19 cellular contexts compared by ENCODE assay signal in genomic region chr12:6817056-6817455, GRCh38. TPM values are rescaled to one million over a fixed set of nuclear protein-coding genes. Genes with fewer than 3 reads are reported as not detected.
A peak's percentile ranks its signal among the peaks of the same experiment; 100 is the strongest.
DNase-seq lines count a peak whose midpoint lies in the region; ATAC-seq, FAIRE-seq and TF ChIP-seq lines count a peak whose summit lies in the region.
"Had no signal": no experiment of that assay in that cellular context is flagged by ENCODE, and none has a peak within 500 bp of the region (broad histone marks: within the 10 kb centered on the region; RNA-seq: fewer than 3 reads in every experiment).

No MANE protein-coding gene starts in this region.

- no peak for ATAC-seq in HG03469 (IDR thresholded peaks at IDR 0.05; ENCODE audit: unreplicated experiment)
- no peak for ATAC-seq in GM18909 (IDR thresholded peaks at IDR 0.05; ENCODE audit: poor library complexity, unreplicated experiment)
- ATAC-seq: GM23338 had no signal

- FAIRE-seq in H1 (lab: Jason Lieb, UNC) = no peak
- FAIRE-seq: GM18507 had no signal

- peaks cover 4 to 36% (median 22%) of the 10 kb centered on the region in 4 experiments for H3K4me1 ChIP-seq in H1 (replicated peaks in 1 of 4; ENCODE audit: control insufficient read depth in 3 of 4, insufficient read depth in 4 of 4, low read length in 3 of 4)

- no peak for TF ChIP-seq EP300 in H1 (IDR thresholded peaks at IDR 0.05; ENCODE audit: borderline replicate concordance in 1 of 2, low read depth in 2 of 2, low read length in 2 of 2)

- H3K4me2 ChIP-seq in H1 (ENCODE audit: insufficient read depth in 1 of 2, low read depth in 2 of 2, low read length in 2 of 2) = no peak overlapping the region; a peak in 1 of 4 replicates

- no peak overlapping the region for H3K4ac ChIP-seq in H1 (replicated peaks; ENCODE audit: insufficient read length, low read depth, low read length)

- peaks cover 0 to 6% of the 10 kb centered on the region in 2 experiments for H4K20me1 ChIP-seq in H1 (replicated peaks in 1 of 2; ENCODE audit: control insufficient read depth in 1 of 2, insufficient read depth in 2 of 2, low read length in 2 of 2)

- no peak overlapping the region for H2BK5ac ChIP-seq in H1 (ENCODE audit: low read depth, low read length)

- no peaks in the 10 kb centered on the region for H3K79me1 ChIP-seq in H1 (ENCODE audit: low read depth, low read length)

- TF ChIP-seq POLR2A in H1 (IDR thresholded peaks at IDR 0.05; ENCODE audit: control extremely low read depth in 1 of 2, low read depth in 2 of 2, low read length in 2 of 2) = no peak

- H3K56ac ChIP-seq in H1 (replicated peaks; ENCODE audit: insufficient read length, low read depth, low read length) = no peak overlapping the region

- H3K9me3 ChIP-seq in H1 (ENCODE audit: insufficient read depth in 2 of 2, low read depth in 1 of 2, low read length in 1 of 2) = peaks cover 0 to 2% of the 10 kb centered on the region in 2 experiments; a peak in 1 of 4 replicates
- H3K9me3 ChIP-seq: BLaER1 treated with 17β-estradiol and CSF1 and Interleukin-3, amounts not matched to agents 10 nM and 100 nM; HAP-1 had no signal

- H3K4me1 Mint-ChIP-seq in activated naive CD4-positive, alpha-beta T cell treated with anti-CD3 and anti-CD28 coated beads, Interleukin-2, amount 50 U/mL, for 24 hours = peaks cover 19% of the 10 kb centered on the region
- peaks cover 61% of the 10 kb centered on the region for H3K4me1 Mint-ChIP-seq in neural crest cell
- peaks cover 20% of the 10 kb centered on the region for H3K4me1 Mint-ChIP-seq in chondrocyte (ENCODE audit: low read depth)

- H3K14ac ChIP-seq in H1 (ENCODE audit: insufficient read length) = no peak overlapping the region

- H3K18ac ChIP-seq in H1 (ENCODE audit: extremely low read depth, low read length) = no peak overlapping the region

- 88% methylated on average over 8 of the region's 8 CpGs; no CpG with 5 or more reads in 1 of the 2 experiments for WGBS in H1 (ENCODE audit: extremely low coverage in 1 of 2, insufficient coverage in 1 of 2, insufficient read length in 1 of 2, insufficient replicate concordance in 2 of 2, low coverage in 1 of 2, low lambda C conversion rate in 2 of 2, missing lambda C conversion rate in 1 of 2), 2 experiments

- CTCF ChIA-PET in H1 (lab: Charles Lee; ENCODE audit: partially characterized antibody) = interaction anchor here (1.4 to 3.2 kb wide), 3 partner anchors 9 to 40 kb away, joined by 3 to 19 read pairs (median 6); no protein-coding TSS in a partner anchor

- H3K27me3 ChIP-seq in H1 (replicated peaks in 1 of 4; ENCODE audit: control insufficient read depth in 3 of 4, extremely low read depth in 1 of 4, insufficient read depth in 3 of 4, low read length in 3 of 4) = peaks cover 0 to 3% (median 1%) of the 10 kb centered on the region in 4 experiments; a peak in 4 of 7 replicates

- no peak overlapping the region for H4K5ac ChIP-seq in H1 (ENCODE audit: insufficient read length, low read depth, low read length)

- no peak overlapping the region for H4K8ac ChIP-seq in H1 (ENCODE audit: extremely low read depth, insufficient read depth, low read length)

- no peak overlapping the region for H3K4me3 ChIP-seq in H1 (ENCODE audit: extremely low read depth in 1 of 4, insufficient read depth in 2 of 4, low read depth in 3 of 4, low read length in 4 of 4)
- H3K4me3 ChIP-seq: BLaER1 treated with 17β-estradiol and CSF1 and Interleukin-3, amounts not matched to agents 10 nM and 100 nM; HAP-1 had no signal

- no peak overlapping the region for H2BK12ac ChIP-seq in H1 (ENCODE audit: low read depth, low read length)

- H3K36me3 Mint-ChIP-seq in activated naive CD4-positive, alpha-beta T cell treated with anti-CD3 and anti-CD28 coated beads, Interleukin-2, amount 50 U/mL, for 24 hours = peaks cover 5% of the 10 kb centered on the region
- H3K36me3 Mint-ChIP-seq in neural crest cell (ENCODE audit: low read depth) = peaks cover 3% of the 10 kb centered on the region
- no peaks in the 10 kb centered on the region for H3K36me3 Mint-ChIP-seq in chondrocyte (ENCODE audit: low read depth)

- H4K91ac ChIP-seq in H1 (replicated peaks; ENCODE audit: insufficient read length, low read length) = peak overlapping the region; percentile 11

- H2AFZ ChIP-seq in H1 (ENCODE audit: low read length) = no peak overlapping the region
- H2AFZ ChIP-seq: GM23338 had no signal

- peaks cover 16% of the 10 kb centered on the region for H3K23me2 ChIP-seq in H1 (ENCODE audit: low read depth, low read length)

- H3K27ac ChIP-seq in H1 (ENCODE audit: low read depth, low read length) = no peak overlapping the region
- H3K27ac ChIP-seq: BLaER1 treated with 17β-estradiol and CSF1 and Interleukin-3, amounts not matched to agents 10 nM and 100 nM had no signal

- TF ChIP-seq CTCF in H1 (IDR thresholded peaks at IDR 0.05; ENCODE audit: control extremely low read depth in 1 of 3, insufficient read depth in 1 of 3, low read depth in 1 of 3, low read length in 3 of 3) (no peak), neural crest cell (conservative IDR thresholded peaks at IDR 0.05) (no peak), chondrocyte (IDR thresholded peaks at IDR 0.05) (no peak)

- no peak overlapping the region for H2BK120ac ChIP-seq in H1 (replicated peaks; ENCODE audit: low read depth, low read length)

- no peak overlapping the region for H3K23ac ChIP-seq in H1 (ENCODE audit: insufficient read length)

- H2BK15ac ChIP-seq in H1 (ENCODE audit: low read length) = no peak overlapping the region

- H3K4me3 Mint-ChIP-seq in activated naive CD4-positive, alpha-beta T cell treated with anti-CD3 and anti-CD28 coated beads, Interleukin-2, amount 50 U/mL, for 24 hours = no peak overlapping the region
- H3K4me3 Mint-ChIP-seq in neural crest cell = peak overlapping the region; percentile 62
- H3K4me3 Mint-ChIP-seq in chondrocyte (ENCODE audit: unreplicated experiment) = no peak overlapping the region
- H3K4me3 Mint-ChIP-seq: CD4-positive, CD25-positive, alpha-beta regulatory T cell; HFFc6 had no signal

- H2BK20ac ChIP-seq in H1 (ENCODE audit: low read length) = no peak overlapping the region

- no peak for DNase-seq in activated naive CD4-positive, alpha-beta T cell treated with anti-CD3 and anti-CD28 coated beads, Interleukin-2, amount 50 U/mL, for 16 hours
- DNase-seq in H1 (ENCODE audit: low read depth in 1 of 2, low spot score in 2 of 2) = no peak
- DNase-seq in neural crest cell (ENCODE audit: low read depth, low spot score) = no peak
- DNase-seq in chondrocyte (ENCODE audit: low spot score) = no peak
- no peak for DNase-seq in KG1 (lab: John Stamatoyannopoulos, UW)
- DNase-seq: ACHN; CD4-positive, CD25-positive, alpha-beta regulatory T cell; DMS53; HFFc6; IMR-90 had no signal

- H3K27ac Mint-ChIP-seq in activated naive CD4-positive, alpha-beta T cell treated with anti-CD3 and anti-CD28 coated beads, Interleukin-2, amount 50 U/mL, for 24 hours = peak overlapping the region; percentile 41
- no peak overlapping the region for H3K27ac Mint-ChIP-seq in neural crest cell (ENCODE audit: unreplicated experiment)
- H3K27ac Mint-ChIP-seq in chondrocyte (ENCODE audit: unreplicated experiment) = no peak overlapping the region
- H3K27ac Mint-ChIP-seq: HFFc6 had no signal

- no peak overlapping the region; the same call in 1 of the 2 replicates for H2AK5ac ChIP-seq in H1 (ENCODE audit: low read depth, low read length)

- POLR2A ChIA-PET in H1 (lab: Charles Lee; ENCODE audit: partially characterized antibody) = interaction anchor here (0.8 to 1.7 kb wide), 6 partner anchors 12 to 127 kb away, joined by 3 to 7 read pairs (median 5); partner anchors contain the start of genes C12orf57, MLF2, P3H3 and PTMS

- H3K9ac ChIP-seq in H1 (replicated peaks in 1 of 4; ENCODE audit: extremely low read depth in 1 of 4, low read depth in 3 of 4, low read length in 3 of 4) = no peak overlapping the region
- H3K9ac ChIP-seq: BLaER1 treated with 17β-estradiol and CSF1 and Interleukin-3, amounts not matched to agents 10 nM and 100 nM had no signal

- H3K79me2 ChIP-seq in H1 (ENCODE audit: control insufficient read depth in 1 of 2, insufficient read depth in 2 of 2, low read length in 2 of 2) = no peaks in the 10 kb centered on the region

- H3K27me3 Mint-ChIP-seq in activated naive CD4-positive, alpha-beta T cell treated with anti-CD3 and anti-CD28 coated beads, Interleukin-2, amount 50 U/mL, for 24 hours = no peaks in the 10 kb centered on the region
- no peaks in the 10 kb centered on the region for H3K27me3 Mint-ChIP-seq in neural crest cell (ENCODE audit: low read depth)
- peaks cover 3% of the 10 kb centered on the region for H3K27me3 Mint-ChIP-seq in chondrocyte (ENCODE audit: low read depth)

- H3K9me3 Mint-ChIP-seq in activated naive CD4-positive, alpha-beta T cell treated with anti-CD3 and anti-CD28 coated beads, Interleukin-2, amount 50 U/mL, for 24 hours = no peaks in the 10 kb centered on the region
- no peaks in the 10 kb centered on the region for H3K9me3 Mint-ChIP-seq in neural crest cell
- H3K9me3 Mint-ChIP-seq in chondrocyte (ENCODE audit: low read depth) = no peaks in the 10 kb centered on the region
- H3K9me3 Mint-ChIP-seq: CD4-positive, CD25-positive, alpha-beta regulatory T cell; GM23338; HFFc6 had no signal

- TF ChIP-seq RAD21 in H1 (IDR thresholded peaks at IDR 0.05 in 1 of 2, conservative IDR thresholded peaks at IDR 0.05 in 1 of 2; ENCODE audit: low read depth in 2 of 2, low read length in 2 of 2) = no peak

- no peaks in the 10 kb centered on the region; a peak in 1 of 8 replicates for H3K36me3 ChIP-seq in H1 (ENCODE audit: control insufficient read depth in 2 of 4, insufficient read depth in 4 of 4, low read length in 3 of 4)
- H3K36me3 ChIP-seq: BLaER1 treated with 17β-estradiol and CSF1 and Interleukin-3, amounts not matched to agents 10 nM and 100 nM; HAP-1 had no signal

RNA-seq across cellular contexts. Expression of gene GPR162, which starts 4.6 kb away (rescaled TPM):
- total RNA-seq in H1 (2021; fragmentation: NEBNext Ultra II Directional; extraction: Animal tissue kit (Norgen Biotek cat#: 25700)) = 8.6 and 8.8 TPM in 2 replicates
- polyA plus RNA-seq in H1 (2011; rRNA removed) = 7.3 and 9.5 TPM in 2 replicates
- polyA plus RNA-seq in H1 (2011; cell fraction: cytosol; rRNA removed) = 7.9 TPM
- polyA plus RNA-seq in H1 (2011; cell fraction: nucleus; rRNA removed) = 22.3 TPM
- 7.5 to 9.0 TPM (median 8.8 TPM) in 4 replicates for polyA plus RNA-seq in H1 (2012, experiment 1 of 2)
- polyA plus RNA-seq in H1 (2012, experiment 2 of 2) = 7.7 TPM
- polyA plus RNA-seq in H1 (2013, experiment 1 of 2) = 5.7 TPM
- polyA plus RNA-seq in H1 (2013, experiment 2 of 2) = 6.8 TPM
- polyA minus RNA-seq in H1 (2011; rRNA and poly(A)+ RNA removed) = 4.2 and 4.3 TPM in 2 replicates
- polyA minus RNA-seq in H1 (2011; cell fraction: cytosol; rRNA and poly(A)+ RNA removed) = 8.6 TPM
- 6.1 TPM for polyA minus RNA-seq in H1 (2011; cell fraction: nucleus; rRNA and poly(A)+ RNA removed)
- 16.4 and 17.4 TPM in 2 replicates for total RNA-seq in neural crest cell
- 3.2 to 4.6 TPM (median 4.2 TPM) in 3 replicates for total RNA-seq in chondrocyte
- total RNA-seq: CD4-positive, CD25-positive, alpha-beta regulatory T cell; HT-29 had no signal
- polyA plus RNA-seq: CD4-positive, CD25-positive, alpha-beta regulatory T cell had no signal

RNA-seq across cellular contexts. Expression of gene P3H3, which starts 11.2 kb away (rescaled TPM):
- total RNA-seq in H1 (2021; fragmentation: NEBNext Ultra II Directional; extraction: Animal tissue kit (Norgen Biotek cat#: 25700)) = 42.4 and 43.5 TPM in 2 replicates
- polyA plus RNA-seq in H1 (2011; rRNA removed) = 22.9 and 40.9 TPM in 2 replicates
- polyA plus RNA-seq in H1 (2011; cell fraction: cytosol; rRNA removed) = 34.9 TPM
- polyA plus RNA-seq in H1 (2011; cell fraction: nucleus; rRNA removed) = 89.3 TPM
- 28.7 to 51.3 TPM (median 45.4 TPM) in 4 replicates for polyA plus RNA-seq in H1 (2012, experiment 1 of 2)
- 27.7 TPM for polyA plus RNA-seq in H1 (2012, experiment 2 of 2)
- 33.4 TPM for polyA plus RNA-seq in H1 (2013, experiment 1 of 2)
- 30.6 TPM for polyA plus RNA-seq in H1 (2013, experiment 2 of 2)
- 14.7 and 16.0 TPM in 2 replicates for polyA minus RNA-seq in H1 (2011; rRNA and poly(A)+ RNA removed)
- 21.8 TPM for polyA minus RNA-seq in H1 (2011; cell fraction: cytosol; rRNA and poly(A)+ RNA removed)
- 35.7 TPM for polyA minus RNA-seq in H1 (2011; cell fraction: nucleus; rRNA and poly(A)+ RNA removed)
- total RNA-seq in neural crest cell (47.4 and 52.7 TPM in 2 replicates), chondrocyte (109 to 116 TPM (median 114 TPM) in 3 replicates)

RNA-seq across cellular contexts. Expression of gene GNB3, which starts 23.7 kb away (rescaled TPM):
- 9.0 and 9.9 TPM in 2 replicates for total RNA-seq in H1 (2021; fragmentation: NEBNext Ultra II Directional; extraction: Animal tissue kit (Norgen Biotek cat#: 25700))
- polyA plus RNA-seq in H1 (2011; rRNA removed) = 9.9 and 13.9 TPM in 2 replicates
- polyA plus RNA-seq in H1 (2011; cell fraction: cytosol; rRNA removed) = 12.7 TPM
- 82.1 TPM for polyA plus RNA-seq in H1 (2011; cell fraction: nucleus; rRNA removed)
- polyA plus RNA-seq in H1 (2012, experiment 1 of 2) = 10.9 to 15.6 TPM (median 13.3 TPM) in 4 replicates
- polyA plus RNA-seq in H1 (2012, experiment 2 of 2) = 7.5 TPM
- 5.5 TPM for polyA plus RNA-seq in H1 (2013, experiment 1 of 2)
- 4.9 TPM for polyA plus RNA-seq in H1 (2013, experiment 2 of 2)
- polyA minus RNA-seq in H1 (2011; rRNA and poly(A)+ RNA removed) = 5.6 and 5.7 TPM in 2 replicates
- polyA minus RNA-seq in H1 (2011; cell fraction: cytosol; rRNA and poly(A)+ RNA removed) = 6.0 TPM
- 17.2 TPM for polyA minus RNA-seq in H1 (2011; cell fraction: nucleus; rRNA and poly(A)+ RNA removed)
- total RNA-seq in neural crest cell (21.2 and 22.2 TPM in 2 replicates), chondrocyte (10.2 to 11.5 TPM (median 10.9 TPM) in 3 replicates)
- total RNA-seq: CD4-positive, CD25-positive, alpha-beta regulatory T cell had no signal
- polyA plus RNA-seq: CD4-positive, CD25-positive, alpha-beta regulatory T cell had no signal

RNA-seq across cellular contexts. Expression of gene CD4, which starts 27.7 kb away (rescaled TPM):
- total RNA-seq in H1 (2021; fragmentation: NEBNext Ultra II Directional; extraction: Animal tissue kit (Norgen Biotek cat#: 25700)) = 3.2 and 3.4 TPM in 2 replicates
- polyA plus RNA-seq in H1 (2011; rRNA removed) = 5.1 and 5.6 TPM in 2 replicates
- 5.1 TPM for polyA plus RNA-seq in H1 (2011; cell fraction: cytosol; rRNA removed)
- polyA plus RNA-seq in H1 (2011; cell fraction: nucleus; rRNA removed) = 5.1 TPM
- 5.8 to 6.9 TPM (median 6.7 TPM) in 4 replicates for polyA plus RNA-seq in H1 (2012, experiment 1 of 2)
- 4.3 TPM for polyA plus RNA-seq in H1 (2012, experiment 2 of 2)
- 2.7 TPM for polyA plus RNA-seq in H1 (2013, experiment 1 of 2)
- 2.4 TPM for polyA plus RNA-seq in H1 (2013, experiment 2 of 2)
- 3.3 and 3.4 TPM in 2 replicates for polyA minus RNA-seq in H1 (2011; rRNA and poly(A)+ RNA removed)
- polyA minus RNA-seq in H1 (2011; cell fraction: cytosol; rRNA and poly(A)+ RNA removed) = 1.6 TPM
- 1.8 TPM for polyA minus RNA-seq in H1 (2011; cell fraction: nucleus; rRNA and poly(A)+ RNA removed)
- total RNA-seq in neural crest cell (3.8 and 4.1 TPM in 2 replicates), chondrocyte (0.70 to 1.2 TPM (median 0.72 TPM) in 3 replicates)
- total RNA-seq: A172 had no signal

RNA-seq across cellular contexts. Expression of gene CDCA3, which starts 34.0 kb away (rescaled TPM):
- total RNA-seq in H1 (2021; fragmentation: NEBNext Ultra II Directional; extraction: Animal tissue kit (Norgen Biotek cat#: 25700)) = 47.4 and 47.7 TPM in 2 replicates
- 71.2 and 77.0 TPM in 2 replicates for polyA plus RNA-seq in H1 (2011; rRNA removed)
- polyA plus RNA-seq in H1 (2011; cell fraction: cytosol; rRNA removed) = 75.6 TPM
- polyA plus RNA-seq in H1 (2011; cell fraction: nucleus; rRNA removed) = 85.8 TPM
- polyA plus RNA-seq in H1 (2012, experiment 1 of 2) = 46.7 to 59.8 TPM (median 55.0 TPM) in 4 replicates
- 40.3 TPM for polyA plus RNA-seq in H1 (2012, experiment 2 of 2)
- polyA plus RNA-seq in H1 (2013, experiment 1 of 2) = 51.4 TPM
- polyA plus RNA-seq in H1 (2013, experiment 2 of 2) = 48.1 TPM
- 21.4 and 28.2 TPM in 2 replicates for polyA minus RNA-seq in H1 (2011; rRNA and poly(A)+ RNA removed)
- 27.6 TPM for polyA minus RNA-seq in H1 (2011; cell fraction: cytosol; rRNA and poly(A)+ RNA removed)
- polyA minus RNA-seq in H1 (2011; cell fraction: nucleus; rRNA and poly(A)+ RNA removed) = 55.8 TPM
- total RNA-seq in neural crest cell = 67.9 and 71.7 TPM in 2 replicates
- total RNA-seq in chondrocyte = 4.1 to 7.5 TPM (median 5.6 TPM) in 3 replicates
